9 cellular contexts compared by ENCODE assay signal in genomic region chr10:88583584-88583957, GRCh38. TPM values are rescaled to one million over a fixed set of nuclear protein-coding genes. Genes with fewer than 3 reads are reported as not detected.
DNase-seq lines count a peak whose midpoint lies in the region; ATAC-seq and TF ChIP-seq lines count a peak whose summit lies in the region.
"Had no signal": no experiment of that assay in that cellular context is flagged by ENCODE, and none has a peak within 500 bp of the region (broad histone marks: within the 10 kb centered on the region; RNA-seq: fewer than 3 reads in every experiment).

No MANE protein-coding gene starts in this region.

- TF ChIP-seq CTCF in GM12875 (IDR thresholded peaks at IDR 0.05; ENCODE audit: borderline replicate concordance, insufficient read depth, low read depth, low read length) (no peak), activated B cell treated with CpG ODN at 0.5 μM for 24 hours (IDR thresholded peaks at IDR 0.05) (no peak), gastroesophageal sphincter (IDR thresholded peaks at IDR 0.05) (no peak), gastrocnemius medialis (IDR thresholded peaks at IDR 0.05 in 4 of 5, conservative IDR thresholded peaks at IDR 0.05 in 1 of 5) (no peak)

- no peak for DNase-seq in activated B cell treated with CpG ODN at 0.5 μM for 24 hours
- DNase-seq in gastrocnemius medialis = no peak
- DNase-seq in anterior cingulate cortex (lab: John Stamatoyannopoulos, UW) = no peak
- no peak for DNase-seq in cortex of kidney (lab: John Stamatoyannopoulos, UW)
- DNase-seq in NCI-H446 treated with DMSO at 0.1 percent for 48 hours (lab: John Stamatoyannopoulos, UW) = no peak
- DNase-seq: amniotic stem cell had no signal

- peak overlapping the region; percentile 95 for H3K27ac Mint-ChIP-seq in activated B cell treated with CpG ODN at 0.5 μM for 24 hours

- ATAC-seq in activated B cell treated with CpG ODN at 0.5 μM for 24 hours (ENCODE audit: low read depth) (no peak), gastroesophageal sphincter (no peak), gastrocnemius medialis (no peak), HG03520 (IDR thresholded peaks at IDR 0.05; ENCODE audit: unreplicated experiment) (no peak)

- intact Hi-C loops in activated B cell treated with CpG ODN at 0.5 μM for 24 hours (cut with micrococcal nuclease) = loop anchor here (5.0 kb wide), 1 partner anchor 229 kb away; no protein-coding TSS in a partner anchor
- intact Hi-C loops in gastrocnemius medialis (cut with DNase I; ENCODE audit: low total_unique reads) = no loop called here

- POLR2A ChIA-PET in activated B cell treated with CpG ODN at 0.5 μM for 24 hours (lab: Charles Lee) = interaction anchor here (0.6 to 3.7 kb wide), 9 partner anchors 14 to 1614 kb away, joined by 3 to 38 read pairs (median 3); partner anchors contain the start of genes ATAD1, KLLN and PTEN

- H3K27me3 ChIP-seq in gastroesophageal sphincter = no peaks in the 10 kb centered on the region
- no peaks in the 10 kb centered on the region for H3K27me3 ChIP-seq in gastrocnemius medialis

- in situ Hi-C loops in gastrocnemius medialis (cut with MboI; ENCODE audit: low sequenced_read_pairs in 4 of 4) = loop anchor here in 1 of 4 donors (25.0 kb wide), 1 partner anchor 229 kb away; the partner anchor contains the start of gene LIPM

- CTCF ChIA-PET in activated B cell treated with CpG ODN at 0.5 μM for 24 hours (lab: Charles Lee) = interaction anchor here (0.8 to 3.5 kb wide), 14 partner anchors 10 to 786 kb away, joined by 3 to 16 read pairs (median 6); no protein-coding TSS in a partner anchor

- H3K27ac ChIP-seq in gastroesophageal sphincter (peak overlapping the region; percentile 62 to 94 (median 93)), gastrocnemius medialis (peak overlapping the region; percentile 88 to 98 (median 92))

- peak overlapping the region; percentile 66 for H3K4me3 ChIP-seq in GM12875 (ENCODE audit: low read depth, low read length)
- peak overlapping the region; percentile 50 to 70 for H3K4me3 ChIP-seq in gastroesophageal sphincter
- peak overlapping the region; percentile 68 to 97 (median 84) for H3K4me3 ChIP-seq in gastrocnemius medialis

- H3K4me3 Mint-ChIP-seq in activated B cell treated with CpG ODN at 0.5 μM for 24 hours = peak overlapping the region; percentile 92

- TF ChIP-seq EP300 in gastroesophageal sphincter (IDR thresholded peaks at IDR 0.05) = no peak

- peaks cover 3% of the 10 kb centered on the region for H3K36me3 Mint-ChIP-seq in activated B cell treated with CpG ODN at 0.5 μM for 24 hours (ENCODE audit: low read depth)

- no peaks in the 10 kb centered on the region for H3K27me3 Mint-ChIP-seq in activated B cell treated with CpG ODN at 0.5 μM for 24 hours

- H3K9me3 Mint-ChIP-seq in activated B cell treated with CpG ODN at 0.5 μM for 24 hours = no peaks in the 10 kb centered on the region

- TF ChIP-seq POLR2A in gastroesophageal sphincter (IDR thresholded peaks at IDR 0.05) (no peak), gastrocnemius medialis (IDR thresholded peaks at IDR 0.05) (no peak)

- 45 to 46% methylated on average over 7 of the region's 7 CpGs for WGBS in gastroesophageal sphincter (ENCODE audit: low coverage in 1 of 2), 2 donors

- H3K36me3 ChIP-seq in gastroesophageal sphincter = no peaks in the 10 kb centered on the region
- no peaks in the 10 kb centered on the region for H3K36me3 ChIP-seq in gastrocnemius medialis

- H3K4me1 ChIP-seq in gastroesophageal sphincter (peaks cover 0 to 11% (median 0%) of the 10 kb centered on the region in 3 donors), gastrocnemius medialis (peaks cover 0 to 6% of the 10 kb centered on the region in 2 donors)

- H3K9me3 ChIP-seq in gastroesophageal sphincter = no peaks in the 10 kb centered on the region
- no peaks in the 10 kb centered on the region for H3K9me3 ChIP-seq in gastrocnemius medialis

- H3K4me1 Mint-ChIP-seq in activated B cell treated with CpG ODN at 0.5 μM for 24 hours = peaks cover 17% of the 10 kb centered on the region

RNA-seq across cellular contexts. Expression of gene RNLS, which starts 0.5 kb away (rescaled TPM):
- total RNA-seq in activated B cell treated with CpG ODN at 0.5 μM for 24 hours (4.9 and 5.7 TPM in 2 replicates), gastroesophageal sphincter (10 to 100 TPM in 3 of 4 donors, 1 to 10 TPM in 1; 9.4 to 25.1 (median 15.3) TPM), gastrocnemius medialis (10 to 100 TPM in 2 of 4 donors, 1 to 10 TPM in 2; 8.1 to 17.5 (median 9.7) TPM)

RNA-seq across cellular contexts. Expression of gene LIPJ, which starts 3.0 kb away (rescaled TPM):
- 0.07 and 0.31 TPM in 2 replicates for total RNA-seq in activated B cell treated with CpG ODN at 0.5 μM for 24 hours
- total RNA-seq in gastroesophageal sphincter = under 1 TPM in 2 of 4 donors, not detected in 2; 0.12 to 0.13 TPM
- total RNA-seq in gastrocnemius medialis = under 1 TPM in 2 of 4 donors, not detected in 2; 0.09 to 0.15 TPM
